In genomic region chrX:153635788-153636668, GRCh38 we compare ENCODE assay signal across 9 cellular contexts. TPM values are rescaled to one million over a fixed set of nuclear protein-coding genes. Genes with fewer than 3 reads are reported as not detected.
DNase-seq lines count a peak whose midpoint lies in the region; ATAC-seq and TF ChIP-seq lines count a peak whose summit lies in the region.
"Had no signal": no experiment of that assay in that cellular context is flagged by ENCODE, and none has a peak within 500 bp of the region (broad histone marks: within the 10 kb centered on the region; RNA-seq: fewer than 3 reads in every experiment).

No MANE protein-coding gene starts in this region.

- peaks cover 0 to 16% of the 10 kb centered on the region in 2 donors for H3K27me3 ChIP-seq in left lung

- H3K27ac ChIP-seq in left lung: no peak overlapping the region

- DNase-seq in NCI-H510A treated with DMSO at 0.1 percent for 48 hours (lab: John Stamatoyannopoulos, UW): peak; percentile 3
- DNase-seq in NCI-H510A (lab: John Stamatoyannopoulos, UW): no peak
- DNase-seq in HT-29 (ENCODE audit: low spot score): peak; percentile 81
- peak; percentile 70 for DNase-seq in WTC11 (ENCODE audit: low spot score)
- no peak for DNase-seq in left lung
- DNase-seq in nephron progenitor cell: no peak

- no peak overlapping the region for H3K27ac Mint-ChIP-seq in WTC11
- no peak overlapping the region for H3K27ac Mint-ChIP-seq in nephron progenitor cell

- H3K4me3 ChIP-seq in left lung: no peak overlapping the region

- no peaks in the 10 kb centered on the region for H3K4me1 ChIP-seq in left lung

- H3K36me3 Mint-ChIP-seq in WTC11 (no peaks in the 10 kb centered on the region), nephron progenitor cell (ENCODE audit: low read depth) (peaks cover 4% of the 10 kb centered on the region)

- no peaks in the 10 kb centered on the region for H3K9me3 ChIP-seq in left lung

- CTCF ChIA-PET in WTC11 (lab: Charles Lee): interaction anchor here (0.5 to 3.8 kb wide), 38 partner anchors 8 to 694 kb away, joined by 3 to 106 read pairs (median 5); partner anchors contain the start of genes CCNQ, DUSP9 and SLC6A8

- H3K4me3 Mint-ChIP-seq in WTC11: no peak overlapping the region
- H3K4me3 Mint-ChIP-seq in nephron progenitor cell: no peak overlapping the region

- H3K36me3 ChIP-seq in left lung: no peaks in the 10 kb centered on the region

- peak; percentile 97 for ATAC-seq in WTC11
- peak; percentile 49 for ATAC-seq in left lung
- ATAC-seq in GM18861 (IDR thresholded peaks at IDR 0.05; ENCODE audit: unreplicated experiment): no peak
- no peak for ATAC-seq in GM18858 (IDR thresholded peaks at IDR 0.05; ENCODE audit: unreplicated experiment)

- intact Hi-C loops in left lung (cut with DNase I): no loop called here

- H3K4me1 Mint-ChIP-seq in WTC11 (no peaks in the 10 kb centered on the region), nephron progenitor cell (peaks cover 18% of the 10 kb centered on the region)

- H3K27me3 Mint-ChIP-seq in WTC11 (ENCODE audit: low read depth) (peaks cover 6% of the 10 kb centered on the region), nephron progenitor cell (ENCODE audit: low read depth, poor library complexity) (peaks cover 18% of the 10 kb centered on the region)

- TF ChIP-seq CTCF in WTC11 (IDR thresholded peaks at IDR 0.05) (no peak), left lung (IDR thresholded peaks at IDR 0.05) (no peak), nephron progenitor cell (IDR thresholded peaks at IDR 0.05) (no peak)

- POLR2A ChIA-PET in WTC11 (lab: Charles Lee): interaction anchor here (0.6 to 0.9 kb wide), 2 partner anchors 38 to 869 kb away, joined by 3 read pairs; no protein-coding TSS in a partner anchor

- H3K9me3 Mint-ChIP-seq in WTC11 (peaks cover 3% of the 10 kb centered on the region; the same call in 1 of the 2 replicates), nephron progenitor cell (peaks cover 41% of the 10 kb centered on the region)

TF ChIP-seq in WTC11, 78 proteins besides CTCF, POLR2A, EP300 and RAD21 (continues in another document):
- no peak for TF ChIP-seq RORB (CRISPR knock-in tag; IDR thresholded peaks at IDR 0.05)
- no peak for TF ChIP-seq MAX (CRISPR knock-in tag; IDR thresholded peaks at IDR 0.05)
- TF ChIP-seq NR3C1 (CRISPR knock-in tag; conservative IDR thresholded peaks at IDR 0.05; ENCODE audit: low read depth): no peak
- no peak for TF ChIP-seq JAZF1 (CRISPR knock-in tag; IDR thresholded peaks at IDR 0.05)
- TF ChIP-seq CREB1 (CRISPR knock-in tag; IDR thresholded peaks at IDR 0.05): no peak
- TF ChIP-seq ZNF532 (CRISPR knock-in tag; IDR thresholded peaks at IDR 0.05; ENCODE audit: borderline replicate concordance): no peak
- no peak for TF ChIP-seq ERG (CRISPR knock-in tag; IDR thresholded peaks at IDR 0.05)
- no peak for TF ChIP-seq ZSCAN18 (CRISPR knock-in tag; IDR thresholded peaks at IDR 0.05)
- no peak for TF ChIP-seq IRF2 (CRISPR knock-in tag; IDR thresholded peaks at IDR 0.05; ENCODE audit: borderline replicate concordance, low read depth)
- no peak for TF ChIP-seq FOXP1 (CRISPR knock-in tag; IDR thresholded peaks at IDR 0.05; ENCODE audit: borderline replicate concordance)
- TF ChIP-seq IRF1 (CRISPR knock-in tag; IDR thresholded peaks at IDR 0.05): no peak
- no peak for TF ChIP-seq SOX15 (CRISPR knock-in tag; IDR thresholded peaks at IDR 0.05)
- no peak for TF ChIP-seq ZNF423 (CRISPR knock-in tag; IDR thresholded peaks at IDR 0.05)
- no peak for TF ChIP-seq MLX (CRISPR knock-in tag; IDR thresholded peaks at IDR 0.05)
- no peak for TF ChIP-seq NR1H2 (CRISPR knock-in tag; IDR thresholded peaks at IDR 0.05)
- TF ChIP-seq NFE2L1 (CRISPR knock-in tag; IDR thresholded peaks at IDR 0.05): no peak

RNA-seq across cellular contexts. Expression of gene DUSP9, which starts 11.0 kb away (rescaled TPM):
- total RNA-seq in HT-29 (2014; rRNA removed; shearing (Covaris generic)): not detected in 2 replicates
- total RNA-seq in WTC11 (2021): 2.5 to 2.8 TPM (median 2.5 TPM) in 3 replicates
- under 1 TPM in 1 of 2 donors, not detected in 1; 0.16 TPM for total RNA-seq in left lung
- total RNA-seq: myocyte had no signal

RNA-seq across cellular contexts. Expression of gene CCNQ, which starts 37.1 kb away (rescaled TPM):
- total RNA-seq in HT-29 (2014; rRNA removed; shearing (Covaris generic)): 107 and 122 TPM in 2 replicates
- total RNA-seq in WTC11 (2021): 15.2 to 17.4 TPM (median 15.4 TPM) in 3 replicates
- 10 to 100 TPM; 17.1 to 18.7 TPM for total RNA-seq in left lung

RNA-seq across cellular contexts. Expression of gene PNCK, which starts 37.6 kb away (rescaled TPM):
- 0.99 and 1.1 TPM in 2 replicates for total RNA-seq in HT-29 (2014; rRNA removed; shearing (Covaris generic))
- total RNA-seq in WTC11 (2021): 8.6 to 14.3 TPM (median 12.1 TPM) in 3 replicates
- 1 to 10 TPM in 1 of 2 donors, not detected in 1; 1.1 TPM for total RNA-seq in left lung

RNA-seq across cellular contexts. Expression of gene SLC6A8, which starts 51.7 kb away (rescaled TPM):
- total RNA-seq in HT-29 (2014; rRNA removed; shearing (Covaris generic)): 98.8 and 127 TPM in 2 replicates
- total RNA-seq in WTC11 (2021) (102 to 112 TPM (median 110 TPM) in 3 replicates), left lung (10 to 100 TPM; 10.5 to 11.2 TPM)

Comparison
In these comparisons a context has a peak if more than half of its experiments do, and no peak if none do; other contexts are left out.
1. DNase-seq: peak in NCI-H510A treated with DMSO at 0.1 percent for 48 hours (single experiment), HT-29 (single experiment) and WTC11 (single experiment); none in NCI-H510A (single experiment), left lung (0 of 2) and nephron progenitor cell (single experiment).
2. ATAC-seq: peak in WTC11 (single experiment) and left lung (single experiment); none in GM18861 (single experiment) and GM18858 (single experiment).